ENCODE assay signal across 26 cellular contexts in genomic region chr2:36976065-36976464, GRCh38.
"Had no signal": no experiment of that assay in that cellular context is flagged by ENCODE, and none has a peak within 500 bp of the region (broad histone marks: within the 10 kb centered on the region; RNA-seq: fewer than 3 reads in every experiment).

No MANE protein-coding gene starts in this region.

- H3K27ac Mint-ChIP-seq: activated CD4-positive, alpha-beta memory T cell treated with anti-CD3 and anti-CD28 coated beads for 36 hours; activated CD4-positive, alpha-beta T cell treated with anti-CD3 and anti-CD28 coated beads for 36 hours; activated CD4-positive, alpha-beta T cell treated with anti-CD3 and anti-CD28 coated beads, Interleukin-2, amount 10 ng/mL, durations not matched to agents 24 days and 14 days; activated CD8-positive, alpha-beta memory T cell treated with anti-CD3 and anti-CD28 coated beads, Interleukin-2, amount 10 ng/mL, durations not matched to agents 7 days and 5 days; activated CD8-positive, alpha-beta T cell treated with anti-CD3 and anti-CD28 coated beads, Interleukin-2, amount 10 ng/mL, durations not matched to agents 7 days and 5 days; activated naive CD4-positive, alpha-beta T cell treated with anti-CD3 and anti-CD28 coated beads, Interleukin-2, amount 10 ng/mL, durations not matched to agents 7 days and 5 days; activated naive CD8-positive, alpha-beta T cell; activated T-helper 1 cell treated with anti-CD3 and anti-CD28 coated beads, Interleukin-12 subunit alpha, Interleukin-12 subunit beta, Interleukin-2, Interleukin-4 antibody, amounts not matched to agents 30 ng/mL and 10 ng/mL and 1 ng/mL, durations not matched to agents 14 hours and 24 hours and 36 hours had no signal

- H3K4me3 ChIP-seq: esophagus squamous epithelium, gastroesophageal sphincter had no signal

- H3K4me1 Mint-ChIP-seq: activated CD4-positive, alpha-beta T cell treated with anti-CD3 and anti-CD28 coated beads for 36 hours; activated CD4-positive, alpha-beta T cell treated with anti-CD3 and anti-CD28 coated beads, Interleukin-2, amount 10 ng/mL, durations not matched to agents 24 days and 14 days; activated CD8-positive, alpha-beta memory T cell treated with anti-CD3 and anti-CD28 coated beads, Interleukin-2, amount 10 ng/mL, durations not matched to agents 7 days and 5 days; activated naive CD4-positive, alpha-beta T cell treated with anti-CD3 and anti-CD28 coated beads, Interleukin-2, amount 10 ng/mL, durations not matched to agents 7 days and 5 days had no signal

- H3K27me3 ChIP-seq: brain microvascular endothelial cell, esophagus squamous epithelium, gastroesophageal sphincter had no signal

- ATAC-seq: activated CD4-positive, alpha-beta T cell treated with anti-CD3 and anti-CD28 coated beads for 36 hours; activated CD8-positive, alpha-beta memory T cell treated with anti-CD3 and anti-CD28 coated beads, Interleukin-2, amount 10 ng/mL, durations not matched to agents 7 days and 5 days; activated CD8-positive, alpha-beta T cell treated with anti-CD3 and anti-CD28 coated beads, Interleukin-2, amount 10 ng/mL, durations not matched to agents 7 days and 5 days; gastroesophageal sphincter had no signal

- H3K27me3 Mint-ChIP-seq: activated CD4-positive, alpha-beta memory T cell treated with anti-CD3 and anti-CD28 coated beads for 36 hours; activated CD4-positive, alpha-beta T cell treated with anti-CD3 and anti-CD28 coated beads for 36 hours; activated CD8-positive, alpha-beta memory T cell treated with anti-CD3 and anti-CD28 coated beads, Interleukin-2, amount 10 ng/mL, durations not matched to agents 7 days and 5 days; activated naive CD8-positive, alpha-beta T cell had no signal

- H3K27ac ChIP-seq: brain microvascular endothelial cell, epithelial cell of prostate, esophagus squamous epithelium, gastroesophageal sphincter had no signal

- H3K4me1 ChIP-seq: esophagus squamous epithelium, gastroesophageal sphincter had no signal

- H3K4me3 Mint-ChIP-seq: activated CD4-positive, alpha-beta memory T cell treated with anti-CD3 and anti-CD28 coated beads for 36 hours; activated CD4-positive, alpha-beta T cell treated with anti-CD3 and anti-CD28 coated beads for 36 hours; activated CD4-positive, alpha-beta T cell treated with anti-CD3 and anti-CD28 coated beads, Interleukin-2, amount 10 ng/mL, durations not matched to agents 24 days and 14 days; activated CD8-positive, alpha-beta memory T cell treated with anti-CD3 and anti-CD28 coated beads, Interleukin-2, amount 10 ng/mL, durations not matched to agents 7 days and 5 days; activated CD8-positive, alpha-beta T cell treated with anti-CD3 and anti-CD28 coated beads, Interleukin-2, amount 10 ng/mL, durations not matched to agents 7 days and 5 days; activated naive CD4-positive, alpha-beta T cell treated with anti-CD3 and anti-CD28 coated beads, Interleukin-2, amount 10 ng/mL, durations not matched to agents 7 days and 5 days; activated naive CD8-positive, alpha-beta T cell; activated T-helper 1 cell treated with anti-CD3 and anti-CD28 coated beads, Interleukin-12 subunit alpha, Interleukin-12 subunit beta, Interleukin-2, Interleukin-4 antibody, amounts not matched to agents 30 ng/mL and 10 ng/mL and 1 ng/mL, durations not matched to agents 14 hours and 24 hours and 36 hours had no signal

- H3K9me3 ChIP-seq: esophagus squamous epithelium, gastroesophageal sphincter had no signal

- H3K9me3 Mint-ChIP-seq: activated CD4-positive, alpha-beta T cell treated with anti-CD3 and anti-CD28 coated beads, Interleukin-2, amount 10 ng/mL, durations not matched to agents 24 days and 14 days; activated naive CD4-positive, alpha-beta T cell treated with anti-CD3 and anti-CD28 coated beads, Interleukin-2, amount 10 ng/mL, durations not matched to agents 7 days and 5 days had no signal

- DNase-seq: activated CD4-positive, alpha-beta memory T cell treated with anti-CD3 and anti-CD28 coated beads for 36 hours; activated CD4-positive, alpha-beta T cell treated with anti-CD3 and anti-CD28 coated beads for 36 hours; activated CD4-positive, alpha-beta T cell treated with anti-CD3 and anti-CD28 coated beads, Interleukin-2, amount 10 ng/mL, durations not matched to agents 24 days and 14 days; activated CD4-positive, CD25-positive, alpha-beta regulatory T cell; activated CD4-positive, CD25-positive, alpha-beta regulatory T cell treated with anti-CD3 and anti-CD28 coated beads, Interleukin-2, amount 50 U/mL, for 72 hours; activated CD8-positive, alpha-beta memory T cell treated with anti-CD3 and anti-CD28 coated beads, Interleukin-2, amount 10 ng/mL, durations not matched to agents 7 days and 5 days; activated CD8-positive, alpha-beta memory T cell treated with anti-CD3 and anti-CD28 coated beads, Interleukin-2, amount 50 U/mL, for 4 hours; activated CD8-positive, alpha-beta T cell treated with anti-CD3 and anti-CD28 coated beads, Interleukin-2, amount 10 ng/mL, durations not matched to agents 7 days and 5 days; activated gamma-delta T cell; activated naive CD4-positive, alpha-beta T cell; activated naive CD4-positive, alpha-beta T cell treated with anti-CD3 and anti-CD28 coated beads, Interleukin-2, amount 10 ng/mL, durations not matched to agents 7 days and 5 days; activated T-cell treated with anti-CD3 and anti-CD28 coated beads, Interleukin-2, amount 50 U/mL, for 1 hour; activated T-cell treated with anti-CD3 and anti-CD28 coated beads, Interleukin-2, amount 50 U/mL, for 48 hours; amniotic stem cell; anterior cingulate cortex; brain microvascular endothelial cell; caudate nucleus; cortex of kidney; effector CD8-positive, alpha-beta T cell; esophagus squamous epithelium; foreskin melanocyte; T-helper 2 cell had no signal
